ENCODE assay signal across 1 cellular context in the genomic region with DNA sequence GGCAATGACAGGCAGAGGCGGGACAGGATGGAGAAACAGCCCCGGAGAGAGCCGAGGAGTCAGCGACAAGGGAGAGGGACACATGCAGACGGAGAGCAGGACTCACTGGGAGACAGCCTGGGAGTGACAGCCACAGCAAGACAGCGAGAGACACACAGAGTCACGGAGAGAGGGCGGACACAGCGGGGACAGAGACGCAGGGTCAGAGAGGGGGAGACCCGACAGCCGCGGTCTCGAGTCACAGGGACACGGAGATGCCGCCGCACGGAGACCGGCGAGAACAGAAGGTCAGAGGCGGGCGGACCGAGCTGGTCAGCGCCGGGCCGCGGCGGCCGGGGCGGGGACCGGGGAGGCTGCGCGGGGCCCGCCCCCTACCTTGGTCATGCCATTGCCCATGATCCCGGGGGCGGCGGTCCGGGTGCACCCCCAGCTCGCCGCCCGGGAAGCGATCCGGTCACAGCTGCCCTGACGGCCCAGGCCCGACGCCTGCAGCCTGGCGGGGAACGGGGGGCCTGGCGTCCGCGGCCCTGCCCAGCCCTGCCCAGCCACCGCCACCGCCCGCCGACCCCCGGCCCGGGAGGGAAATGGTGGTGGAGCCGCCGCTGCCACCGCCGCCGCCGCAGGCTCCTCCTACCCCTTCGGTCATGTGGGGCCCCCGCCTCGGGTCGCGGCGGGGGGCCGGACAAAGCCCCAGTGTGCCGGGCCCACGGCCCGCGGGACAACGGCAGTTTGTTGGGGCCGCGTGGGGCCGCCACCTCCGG.
TF ChIP-seq lines count a peak whose summit lies in the region.

A gene with protein sequence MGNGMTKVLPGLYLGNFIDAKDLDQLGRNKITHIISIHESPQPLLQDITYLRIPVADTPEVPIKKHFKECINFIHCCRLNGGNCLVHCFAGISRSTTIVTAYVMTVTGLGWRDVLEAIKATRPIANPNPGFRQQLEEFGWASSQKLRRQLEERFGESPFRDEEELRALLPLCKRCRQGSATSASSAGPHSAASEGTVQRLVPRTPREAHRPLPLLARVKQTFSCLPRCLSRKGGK (minus strand): TSS at position 586 of the 761 bp plus-strand sequence. CDS start 190 bp downstream, at position 396.
A gene with protein sequence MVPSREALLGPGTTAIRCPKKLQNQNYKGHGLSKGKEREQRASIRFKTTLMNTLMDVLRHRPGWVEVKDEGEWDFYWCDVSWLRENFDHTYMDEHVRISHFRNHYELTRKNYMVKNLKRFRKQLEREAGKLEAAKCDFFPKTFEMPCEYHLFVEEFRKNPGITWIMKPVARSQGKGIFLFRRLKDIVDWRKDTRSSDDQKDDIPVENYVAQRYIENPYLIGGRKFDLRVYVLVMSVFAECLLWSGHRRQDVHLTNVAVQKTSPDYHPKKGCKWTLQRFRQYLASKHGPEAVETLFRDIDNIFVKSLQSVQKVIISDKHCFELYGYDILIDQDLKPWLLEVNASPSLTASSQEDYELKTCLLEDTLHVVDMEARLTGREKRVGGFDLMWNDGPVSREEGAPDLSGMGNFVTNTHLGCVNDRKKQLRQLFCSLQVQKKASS (plus strand): TSS at position 693 of the 761 bp plus-strand sequence. CDS start 493 bp downstream, outside the sequence.

TF ChIP-seq in endothelial cell of umbilical vein, 7 proteins besides CTCF, POLR2A, EP300 and RAD21:
- no peak for TF ChIP-seq POLR2AphosphoS5 (IDR thresholded peaks at IDR 0.05; ENCODE audit: insufficient read depth, low read depth, low read length)
- peak; percentile 97 for TF ChIP-seq EZH2 (IDR thresholded peaks at IDR 0.05; ENCODE audit: borderline replicate concordance, low read depth, low read length, severe bottlenecking)
